Comparison of ENCODE assay signal across 14 cellular contexts in genomic region chr4:83267121-83267834, GRCh38. TPM values are rescaled to one million over a fixed set of nuclear protein-coding genes. Genes with fewer than 3 reads are reported as not detected.
DNase-seq lines count a peak whose midpoint lies in the region; ATAC-seq and TF ChIP-seq lines count a peak whose summit lies in the region.
"Had no signal": no experiment of that assay in that cellular context is flagged by ENCODE, and none has a peak within 500 bp of the region (broad histone marks: within the 10 kb centered on the region; RNA-seq: fewer than 3 reads in every experiment).

No MANE protein-coding gene starts in this region.

- no peak for ATAC-seq in GM18907 (IDR thresholded peaks at IDR 0.05; ENCODE audit: unreplicated experiment)

- no peaks in the 10 kb centered on the region for H3K27me3 ChIP-seq in neutrophil
- H3K27me3 ChIP-seq in Caco-2 (replicated peaks; ENCODE audit: control insufficient read depth, insufficient read depth, low read length) = no peaks in the 10 kb centered on the region

- DNase-seq in EH (ENCODE audit: low read depth) (peak; percentile 69), NCI-H226 (peak; percentile 85), brain pericyte (ENCODE audit: low read depth, low spot score) (peak; percentile 79), medulla oblongata (ENCODE audit: extremely low spot score) (no peak), Caco-2 (no peak)
- no peak for DNase-seq in effector CD4-positive, alpha-beta T cell
- DNase-seq: cortex of kidney, HFFc6, hippocampal formation, NCI-H1105 had no signal

- no peak overlapping the region for H3K4me3 Mint-ChIP-seq in Caco-2 (ENCODE audit: unreplicated experiment)
- H3K4me3 Mint-ChIP-seq: HFFc6; stimulated activated memory B cell treated with anti-CD40 and anti-IgM and Interleukin-4, amounts not matched to agents 10 μg/mL and 1 μg/mL and 100 μg/mL, for 72 hours had no signal

- peaks cover 30 to 41% of the 10 kb centered on the region in 2 experiments for H3K4me1 ChIP-seq in neutrophil (ENCODE audit: control insufficient read depth in 1 of 2, insufficient read depth in 1 of 2, low read depth in 1 of 2, low read length in 1 of 2)
- H3K4me1 ChIP-seq in Caco-2 = no peaks in the 10 kb centered on the region

- H3K9me3 ChIP-seq in neutrophil (no peaks in the 10 kb centered on the region), Caco-2 (no peaks in the 10 kb centered on the region)

- H3K27me3 Mint-ChIP-seq in Caco-2 (ENCODE audit: insufficient read depth, unreplicated experiment) = no peaks in the 10 kb centered on the region
- H3K27me3 Mint-ChIP-seq: stimulated activated memory B cell treated with anti-CD40 and anti-IgM and Interleukin-4, amounts not matched to agents 10 μg/mL and 1 μg/mL and 100 μg/mL, for 72 hours had no signal

- no peak for TF ChIP-seq CTCF in neutrophil (IDR thresholded peaks at IDR 0.05)
- no peak for TF ChIP-seq CTCF in Caco-2 (IDR thresholded peaks at IDR 0.05; ENCODE audit: insufficient read depth in 1 of 2, low read depth in 1 of 2, low read length in 1 of 2, severe bottlenecking in 1 of 2, unreplicated experiment in 1 of 2)

- POLR2A ChIA-PET in Caco-2 (lab: Charles Lee) = no interaction called here

- H3K36me3 ChIP-seq in neutrophil = peaks cover 11% of the 10 kb centered on the region
- peaks cover 1% of the 10 kb centered on the region; the same call in 1 of the 2 replicates for H3K36me3 ChIP-seq in Caco-2 (ENCODE audit: control insufficient read depth, insufficient read depth, low read length)

- H3K9me3 Mint-ChIP-seq in Caco-2 (ENCODE audit: unreplicated experiment) = no peaks in the 10 kb centered on the region
- H3K9me3 Mint-ChIP-seq: HFFc6; stimulated activated memory B cell treated with anti-CD40 and anti-IgM and Interleukin-4, amounts not matched to agents 10 μg/mL and 1 μg/mL and 100 μg/mL, for 72 hours had no signal

- no TSS peak for BruUV-seq in Caco-2 (replicated peaks; lab: Mats Ljungman, UMichigan)

- CTCF ChIA-PET in Caco-2 (lab: Charles Lee) = no interaction called here

- intact Hi-C loops in Caco-2 (cut with micrococcal nuclease; ENCODE audit: unreplicated experiment) = no loop called here

- peaks cover 24% of the 10 kb centered on the region for H3K36me3 Mint-ChIP-seq in Caco-2 (ENCODE audit: insufficient read depth, unreplicated experiment)

- H3K4me3 ChIP-seq in neutrophil (ENCODE audit: low read depth in 1 of 2, low read length in 1 of 2) (no peak overlapping the region), Caco-2 (ENCODE audit: low read depth, low read length) (no peak overlapping the region)

- peak overlapping the region; percentile 46 for H3K27ac ChIP-seq in neutrophil
- H3K27ac ChIP-seq: C4-2B had no signal

- no peaks in the 10 kb centered on the region for H3K4me1 Mint-ChIP-seq in Caco-2 (ENCODE audit: low read depth, unreplicated experiment)

- H3K27ac Mint-ChIP-seq in Caco-2 (ENCODE audit: unreplicated experiment) = no peak overlapping the region
- H3K27ac Mint-ChIP-seq: HFFc6 had no signal

RNA-seq across cellular contexts. Expression of gene COQ2, which starts 17.3 kb away (rescaled TPM):
- 22.0 and 24.2 TPM in 2 replicates for total RNA-seq in Caco-2 (2022)

Comparison
In these comparisons a context has a peak if more than half of its experiments do, and no peak if none do; other contexts are left out.
1. DNase-seq: peak in EH (single experiment), NCI-H226 (single experiment) and brain pericyte (single experiment); none in effector CD4-positive, alpha-beta T cell (single experiment), medulla oblongata (single experiment) and Caco-2 (0 of 2).